ENCODE assay signal across 37 cellular contexts in the genomic region with DNA sequence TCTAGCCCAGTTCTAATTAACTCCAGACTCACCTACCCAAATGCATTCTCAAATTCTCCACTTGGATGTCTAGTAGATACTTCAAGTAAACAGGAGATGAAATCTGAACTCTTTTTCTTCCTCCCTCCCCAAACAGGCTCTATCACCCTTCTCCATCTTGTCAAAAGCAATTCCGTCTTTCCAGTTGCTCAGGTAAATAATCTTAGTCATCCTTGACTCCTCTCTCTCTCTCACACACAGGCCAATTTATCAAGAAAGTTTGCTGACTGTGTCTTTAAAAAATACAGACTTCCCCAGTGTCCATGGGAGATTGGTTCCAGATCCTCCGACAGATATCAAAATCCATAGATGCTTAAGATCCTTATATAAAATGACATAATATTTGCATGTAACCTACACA. TPM values are rescaled to one million over a fixed set of nuclear protein-coding genes. Genes with fewer than 3 reads are reported as not detected.
"Had no signal": no experiment of that assay in that cellular context is flagged by ENCODE, and none has a peak within 500 bp of the region (broad histone marks: within the 10 kb centered on the region; RNA-seq: fewer than 3 reads in every experiment).

No MANE protein-coding gene starts in this region.

- H3K9me3 ChIP-seq: SJSA1 had no signal

- H3K9me3 Mint-ChIP-seq: activated B cell treated with CpG ODN at 0.5 μM for 24 hours; activated CD4-positive, alpha-beta memory T cell treated with anti-CD3 and anti-CD28 coated beads, Interleukin-2, amount 10 ng/mL, durations not matched to agents 7 days and 5 days; activated naive CD8-positive, alpha-beta T cell treated with anti-CD3 and anti-CD28 coated beads for 36 hours; activated T-cell treated with anti-CD3 and anti-CD28 coated beads, Interleukin-2, amount 50 U/mL, for 72 hours; activated T-helper 17 cell treated with anti-CD3 and anti-CD28 coated beads, Interleukin-2, amount 50 U/mL, for 72 hours; central memory CD8-positive, alpha-beta T cell had no signal

- H3K4me1 Mint-ChIP-seq: activated B cell treated with CpG ODN at 0.5 μM for 24 hours had no signal

- ATAC-seq: activated CD8-positive, alpha-beta memory T cell treated with anti-CD3 and anti-CD28 coated beads, Interleukin-2, amount 10 ng/mL, durations not matched to agents 7 days and 5 days; activated T-cell treated with anti-CD3 and anti-CD28 coated beads, Interleukin-2, amount 50 U/mL, for 72 hours; activated T-helper 17 cell treated with anti-CD3 and anti-CD28 coated beads, Interleukin-2, amount 50 U/mL, for 72 hours had no signal

- H3K27ac Mint-ChIP-seq: activated B cell treated with CpG ODN at 0.5 μM for 24 hours; activated CD4-positive, alpha-beta memory T cell treated with anti-CD3 and anti-CD28 coated beads, Interleukin-2, amount 10 ng/mL, durations not matched to agents 7 days and 5 days; activated CD8-positive, alpha-beta memory T cell treated with anti-CD3 and anti-CD28 coated beads, Interleukin-2, amount 10 ng/mL, durations not matched to agents 7 days and 5 days; activated naive CD8-positive, alpha-beta T cell treated with anti-CD3 and anti-CD28 coated beads for 36 hours; activated T-cell treated with anti-CD3 and anti-CD28 coated beads, Interleukin-2, amount 50 U/mL, for 72 hours; activated T-helper 17 cell treated with anti-CD3 and anti-CD28 coated beads, Interleukin-2, amount 50 U/mL, for 72 hours had no signal

- H3K4me3 Mint-ChIP-seq: activated B cell treated with CpG ODN at 0.5 μM for 24 hours; activated CD4-positive, alpha-beta memory T cell treated with anti-CD3 and anti-CD28 coated beads, Interleukin-2, amount 10 ng/mL, durations not matched to agents 7 days and 5 days; activated CD8-positive, alpha-beta memory T cell treated with anti-CD3 and anti-CD28 coated beads, Interleukin-2, amount 10 ng/mL, durations not matched to agents 7 days and 5 days; activated naive CD8-positive, alpha-beta T cell treated with anti-CD3 and anti-CD28 coated beads for 36 hours; activated T-cell treated with anti-CD3 and anti-CD28 coated beads, Interleukin-2, amount 50 U/mL, for 72 hours; activated T-helper 17 cell treated with anti-CD3 and anti-CD28 coated beads, Interleukin-2, amount 50 U/mL, for 72 hours; central memory CD8-positive, alpha-beta T cell had no signal

- H3K27me3 ChIP-seq: brain microvascular endothelial cell, cardiac muscle cell, SJSA1 had no signal

- H3K4me1 ChIP-seq: SJSA1 had no signal

- DNase-seq: activated B cell treated with CpG ODN at 0.5 μM for 24 hours; activated CD4-positive, alpha-beta memory T cell treated with anti-CD3 and anti-CD28 coated beads, Interleukin-2, amount 10 ng/mL, durations not matched to agents 7 days and 5 days; activated CD4-positive, alpha-beta T cell treated with anti-CD3 and anti-CD28 coated beads for 48 hours; activated CD4-positive, CD25-positive, alpha-beta regulatory T cell treated with anti-CD3 and anti-CD28 coated beads, Interleukin-2, amount 50 U/mL, for 72 hours; activated CD8-positive, alpha-beta memory T cell treated with anti-CD3 and anti-CD28 coated beads for 24 hours; activated CD8-positive, alpha-beta memory T cell treated with anti-CD3 and anti-CD28 coated beads, Interleukin-2, amount 10 ng/mL, durations not matched to agents 7 days and 5 days; activated effector memory CD4-positive, alpha-beta T cell treated with anti-CD3 and anti-CD28 coated beads, Interleukin-2, amount 50 U/mL, for 16 hours; activated naive CD4-positive, alpha-beta T cell; activated naive CD4-positive, alpha-beta T cell treated with anti-CD3 and anti-CD28 coated beads, Interleukin-2, amount 50 U/mL, for 16 hours; activated naive CD8-positive, alpha-beta T cell treated with anti-CD3 and anti-CD28 coated beads for 36 hours; activated T-cell treated with anti-CD3 and anti-CD28 coated beads, Interleukin-2, amount 50 U/mL, for 1 hour; activated T-cell treated with anti-CD3 and anti-CD28 coated beads, Interleukin-2, amount 50 U/mL, for 72 hours; amniotic stem cell; aorta; brain microvascular endothelial cell; NCI-H1048; NCI-H1105 treated with DMSO at 0.1 percent for 48 hours; NCI-H1436; NCI-H1694; NCI-H1930; NCI-H2081 treated with DMSO at 0.1 percent for 48 hours; NCI-H2171; NCI-H510A; NCI-H526; NCI-H748 treated with DMSO at 0.1 percent for 48 hours; NK-92 treated with Interleukin-12 subunit alpha and Interleukin-12 subunit beta, amount 100 ng/mL, for 24 hours; Right ventricle myocardium superior; SW 1271; T-helper 1 cell; T-helper 2 cell; T-helper 9 cell had no signal

- H3K27me3 Mint-ChIP-seq: activated B cell treated with CpG ODN at 0.5 μM for 24 hours; activated CD4-positive, alpha-beta memory T cell treated with anti-CD3 and anti-CD28 coated beads, Interleukin-2, amount 10 ng/mL, durations not matched to agents 7 days and 5 days; activated CD8-positive, alpha-beta memory T cell treated with anti-CD3 and anti-CD28 coated beads, Interleukin-2, amount 10 ng/mL, durations not matched to agents 7 days and 5 days; activated naive CD8-positive, alpha-beta T cell treated with anti-CD3 and anti-CD28 coated beads for 36 hours; activated T-helper 17 cell treated with anti-CD3 and anti-CD28 coated beads, Interleukin-2, amount 50 U/mL, for 72 hours; central memory CD8-positive, alpha-beta T cell had no signal

- H3K36me3 ChIP-seq: brain microvascular endothelial cell, cardiac muscle cell, SJSA1 had no signal

- H3K4me3 ChIP-seq: cardiac muscle cell, SJSA1 had no signal

- H3K27ac ChIP-seq: brain microvascular endothelial cell, cardiac muscle cell, SJSA1, VCaP had no signal

RNA-seq across cellular contexts. Expression of a gene that starts 12.9 kb away (rescaled TPM):
- total RNA-seq: MCF 10A had no signal
